ENCODE assay signal across 27 cellular contexts in the genomic region with DNA sequence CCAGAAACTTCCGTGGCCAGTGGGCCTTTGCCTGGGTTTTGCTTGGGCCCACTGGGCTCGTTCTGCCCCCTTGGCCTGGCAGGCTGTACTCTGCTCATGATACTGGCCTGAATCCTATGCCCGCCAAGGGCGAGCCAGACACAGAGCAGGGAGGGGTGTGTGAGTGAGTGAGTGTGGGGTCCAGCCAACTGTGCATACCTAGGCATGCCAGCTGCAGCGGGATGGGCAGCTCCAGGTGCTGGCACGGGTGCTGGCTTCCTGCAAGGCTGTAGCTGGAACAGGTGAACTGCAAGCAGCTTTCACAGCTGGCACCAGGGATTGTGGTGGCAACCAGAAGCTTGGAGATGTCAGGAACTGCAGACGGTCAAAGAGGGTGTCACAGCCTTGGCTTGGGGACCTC.
"Had no signal": no experiment of that assay in that cellular context is flagged by ENCODE, and none has a peak within 500 bp of the region (broad histone marks: within the 10 kb centered on the region; RNA-seq: fewer than 3 reads in every experiment).

No MANE protein-coding gene starts in this region.

- H3K27ac ChIP-seq: breast epithelium, esophagus muscularis mucosa, foreskin keratinocyte, heart left ventricle, left lung, pancreas, prostate gland, stomach, thyroid gland had no signal

- ATAC-seq: activated CD4-positive, alpha-beta T cell treated with anti-CD3 and anti-CD28 coated beads for 36 hours; activated CD8-positive, alpha-beta memory T cell treated with anti-CD3 and anti-CD28 coated beads, Interleukin-2, amount 10 ng/mL, durations not matched to agents 7 days and 5 days; activated CD8-positive, alpha-beta T cell treated with anti-CD3 and anti-CD28 coated beads, Interleukin-2, amount 10 ng/mL, durations not matched to agents 7 days and 5 days; activated naive CD4-positive, alpha-beta T cell treated with anti-CD3 and anti-CD28 coated beads, Interleukin-2, amount 50 U/mL, for 72 hours; foreskin keratinocyte; left lung; pancreas; stimulated activated naive B cell treated with anti-CD40 and anti-IgM and Interleukin-4, amounts not matched to agents 10 μg/mL and 1 μg/mL and 100 μg/mL, for 72 hours had no signal

- H3K4me3 ChIP-seq: breast epithelium, esophagus muscularis mucosa, heart left ventricle, left lung, lung, pancreas, prostate gland, smooth muscle cell, stomach, thyroid gland had no signal

- H3K4me1 ChIP-seq: breast epithelium, foreskin keratinocyte, heart left ventricle, left lung, pancreas, prostate gland, stomach, thyroid gland had no signal

- DNase-seq: activated CD4-positive, alpha-beta T cell treated with anti-CD3 and anti-CD28 coated beads for 36 hours; activated CD4-positive, CD25-positive, alpha-beta regulatory T cell; activated CD8-positive, alpha-beta memory T cell treated with anti-CD3 and anti-CD28 coated beads, Interleukin-2, amount 10 ng/mL, durations not matched to agents 7 days and 5 days; activated CD8-positive, alpha-beta T cell treated with anti-CD3 and anti-CD28 coated beads, Interleukin-2, amount 10 ng/mL, durations not matched to agents 7 days and 5 days; activated naive CD4-positive, alpha-beta T cell; activated T-cell treated with anti-CD3 and anti-CD28 coated beads, Interleukin-2, amount 50 U/mL, for 48 hours; central memory CD4-positive, alpha-beta T cell; dermis blood vessel endothelial cell; effector CD4-positive, alpha-beta T cell; foreskin keratinocyte; naive B cell; nephron progenitor cell; retina; stimulated activated CD4-positive, alpha-beta T cell treated with anti-CD3 and anti-CD28 coated beads, Interleukin-1b, Interleukin-23, amount 100 ng/mL, for 48 hours; stimulated activated CD4-positive, alpha-beta T cell treated with anti-CD3 and anti-CD28 coated beads, Interleukin-4, amount 100 ng/mL, for 4 hours; stimulated activated naive B cell treated with anti-CD40 and anti-IgM and Interleukin-4, amounts not matched to agents 10 μg/mL and 1 μg/mL and 100 μg/mL, for 72 hours; stomach; thyroid gland had no signal

- H3K27me3 ChIP-seq: breast epithelium, esophagus muscularis mucosa, foreskin keratinocyte, heart left ventricle, left lung, pancreas, stomach, thyroid gland had no signal

- H3K9me3 ChIP-seq: breast epithelium, esophagus muscularis mucosa, pancreas, prostate gland, stomach, thyroid gland had no signal

- H3K36me3 ChIP-seq: breast epithelium, esophagus muscularis mucosa, heart left ventricle, left lung, pancreas, prostate gland, stomach, thyroid gland had no signal
